ENCODE assay signal across 8 cellular contexts in the genomic region with DNA sequence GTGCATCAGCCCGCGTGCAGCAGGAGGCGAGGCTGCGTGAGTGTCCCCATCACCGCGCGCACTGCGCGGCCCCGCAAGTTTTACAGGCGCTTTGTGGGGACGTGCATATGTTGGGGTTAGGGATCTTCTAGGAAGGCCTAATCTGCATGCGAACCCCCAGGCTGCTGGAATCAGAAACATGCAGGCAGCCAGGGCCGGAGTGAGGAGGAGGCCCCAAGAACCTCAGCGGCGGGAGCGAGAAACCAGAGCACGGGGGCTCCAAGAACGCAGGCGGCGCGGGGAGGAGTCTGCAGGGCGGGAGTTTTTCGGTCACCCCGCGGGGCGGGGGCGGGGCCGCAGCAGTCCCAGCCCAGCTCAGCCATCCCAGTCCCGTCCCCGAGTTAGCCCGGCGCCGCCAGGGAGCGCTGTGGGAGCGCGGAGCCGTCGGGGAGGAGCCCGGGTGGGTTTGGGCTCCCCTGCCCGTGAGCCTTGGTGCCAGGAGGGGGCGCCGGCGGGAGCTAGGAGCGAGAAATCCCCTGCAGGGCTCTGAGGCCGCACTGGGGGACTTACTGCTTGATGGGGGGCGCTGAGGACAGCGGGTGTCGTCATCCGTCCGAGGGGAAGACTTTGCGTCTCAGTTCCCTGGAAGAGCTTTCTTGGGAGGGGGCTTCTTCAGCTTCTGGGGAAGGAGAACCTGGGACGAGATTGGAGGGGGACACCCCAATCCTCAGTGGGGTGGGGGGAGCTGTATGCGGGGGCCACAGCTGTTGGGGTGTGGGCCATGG. TPM values are rescaled to one million over a fixed set of nuclear protein-coding genes. Genes with fewer than 3 reads are reported as not detected.
DNase-seq lines count a peak whose midpoint lies in the region; ATAC-seq, FAIRE-seq and TF ChIP-seq lines count a peak whose summit lies in the region.

No MANE protein-coding gene starts in this region.

- H3K9me3 Mint-ChIP-seq in WTC11, result no peaks in the 10 kb centered on the region

- H3K27me3 Mint-ChIP-seq in WTC11 (ENCODE audit: low read depth), result peaks cover 47% of the 10 kb centered on the region

- peak; percentile 86 for ATAC-seq in HG03135 (IDR thresholded peaks at IDR 0.05; ENCODE audit: unreplicated experiment)
- peak; percentile 85 for ATAC-seq in WTC11
- no peak for ATAC-seq in GM18858 (IDR thresholded peaks at IDR 0.05; ENCODE audit: unreplicated experiment)

- no peaks in the 10 kb centered on the region for H3K36me3 Mint-ChIP-seq in WTC11

- CTCF ChIA-PET in WTC11 (lab: Charles Lee), result interaction anchor here (0.5 to 2.1 kb wide), 90 partner anchors 9 to 1257 kb away, joined by 3 to 115 read pairs (median 6); partner anchors contain the start of genes CAPS, CATSPERD, DUS3L and FUT6

- DNase-seq in NCI-H226 (peak; percentile 76), WTC11 (ENCODE audit: low spot score) (peak; percentile 99), bronchial epithelial cell (ENCODE audit: low read depth) (peak; percentile 66), kidney epithelial cell (ENCODE audit: low read depth) (no peak)
- peak; percentile 94 to 97 for DNase-seq in stimulated activated CD4-positive, alpha-beta T cell treated with anti-CD3 and anti-CD28 coated beads, Interleukin-2, amount 100 ng/mL, for 24 hours

- FAIRE-seq in bronchial epithelial cell (lab: Jason Lieb, UNC), result no peak

- POLR2A ChIA-PET in WTC11 (lab: Charles Lee), result interaction anchor here (0.6 to 1.7 kb wide), 11 partner anchors 9 to 143 kb away, joined by 3 to 22 read pairs (median 3); partner anchors contain the start of genes CATSPERD and LONP1

- TF ChIP-seq CTCF in GM12875 (IDR thresholded peaks at IDR 0.05; ENCODE audit: borderline replicate concordance, insufficient read depth, low read depth, low read length), result peak; percentile 98
- peak; percentile 86; the same call in 1 of the 2 replicates for TF ChIP-seq CTCF in WTC11 (IDR thresholded peaks at IDR 0.05)
- peak; percentile 99 for TF ChIP-seq CTCF in bronchial epithelial cell (IDR thresholded peaks at IDR 0.05; ENCODE audit: insufficient read depth, low read length, severe bottlenecking)
- peak; percentile 95 for TF ChIP-seq CTCF in kidney epithelial cell (IDR thresholded peaks at IDR 0.05; ENCODE audit: insufficient read depth, low read length, poor library complexity, severe bottlenecking)

- H3K4me1 Mint-ChIP-seq in WTC11, result peaks cover 13% of the 10 kb centered on the region

- peak overlapping the region; percentile 75 for H3K4me3 Mint-ChIP-seq in WTC11

- peaks cover 7% of the 10 kb centered on the region for H3K27me3 ChIP-seq in bronchial epithelial cell (ENCODE audit: control insufficient read depth, insufficient read depth, low read length)
- peaks cover 35% of the 10 kb centered on the region for H3K27me3 ChIP-seq in kidney epithelial cell (ENCODE audit: control insufficient read depth, insufficient read depth, low read length)

- H3K4me3 ChIP-seq in GM12875 (ENCODE audit: low read depth, low read length) (no peak overlapping the region), bronchial epithelial cell (ENCODE audit: low read depth, low read length) (peak overlapping the region; percentile 24), kidney epithelial cell (ENCODE audit: low read depth, low read length) (no peak overlapping the region)

- H3K27ac Mint-ChIP-seq in WTC11, result no peak overlapping the region

- H3K36me3 ChIP-seq in bronchial epithelial cell (ENCODE audit: control insufficient read depth, insufficient read depth, low read length) (no peaks in the 10 kb centered on the region), kidney epithelial cell (ENCODE audit: control insufficient read depth, insufficient read depth, low read length) (no peaks in the 10 kb centered on the region)

TF ChIP-seq in WTC11, 78 proteins besides CTCF, POLR2A, EP300 and RAD21 (continues in another document):
- TF ChIP-seq NFATC4 (CRISPR knock-in tag; IDR thresholded peaks at IDR 0.05), result no peak
- TF ChIP-seq ZNF512 (CRISPR knock-in tag; IDR thresholded peaks at IDR 0.05; ENCODE audit: borderline replicate concordance), result 0 out of 2 replicates have a peak, but pooled peaks have one; percentile 31
- TF ChIP-seq SMAD3 (CRISPR knock-in tag; IDR thresholded peaks at IDR 0.05; ENCODE audit: borderline replicate concordance), result peak; percentile 81; the same call in 1 of the 2 replicates
- peak; percentile 97 for TF ChIP-seq FOXP1 (CRISPR knock-in tag; IDR thresholded peaks at IDR 0.05; ENCODE audit: borderline replicate concordance)
- TF ChIP-seq, protein P1, sequence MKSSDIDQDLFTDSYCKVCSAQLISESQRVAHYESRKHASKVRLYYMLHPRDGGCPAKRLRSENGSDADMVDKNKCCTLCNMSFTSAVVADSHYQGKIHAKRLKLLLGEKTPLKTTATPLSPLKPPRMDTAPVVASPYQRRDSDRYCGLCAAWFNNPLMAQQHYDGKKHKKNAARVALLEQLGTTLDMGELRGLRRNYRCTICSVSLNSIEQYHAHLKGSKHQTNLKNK (CRISPR knock-in tag; IDR thresholded peaks at IDR 0.05), result no peak
- 0 out of 2 replicates have a peak, but pooled peaks have one; percentile 32 for TF ChIP-seq USF2 (CRISPR knock-in tag; IDR thresholded peaks at IDR 0.05)
- peak; percentile 92 for TF ChIP-seq SP1 (CRISPR knock-in tag; conservative IDR thresholded peaks at IDR 0.05)
- TF ChIP-seq TEAD1 (CRISPR knock-in tag; IDR thresholded peaks at IDR 0.05), result no peak
- no peak for TF ChIP-seq ZNF671 (CRISPR knock-in tag; IDR thresholded peaks at IDR 0.05)
- TF ChIP-seq ETV6 (CRISPR knock-in tag; IDR thresholded peaks at IDR 0.05), result peak; percentile 82
- peak; percentile 72; the same call in 1 of the 2 replicates for TF ChIP-seq E2F1 (CRISPR knock-in tag; IDR thresholded peaks at IDR 0.05)
- peak; percentile 60; the same call in 1 of the 2 replicates for TF ChIP-seq ZNF317 (CRISPR knock-in tag; IDR thresholded peaks at IDR 0.05; ENCODE audit: borderline replicate concordance, low read depth)

RNA-seq across cellular contexts. Expression of gene NRTN, which starts 0.9 kb away (rescaled TPM):
- total RNA-seq in WTC11 (2021) (4.7 to 6.1 TPM (median 4.9 TPM) in 3 replicates), bronchial epithelial cell (0.51 and 1.3 TPM in 2 replicates), kidney epithelial cell (0.14 and 1.0 TPM in 2 replicates)

RNA-seq across cellular contexts. Expression of gene DUS3L, which starts 13.0 kb away (rescaled TPM):
- total RNA-seq in WTC11 (2021) (30.6 to 39.3 TPM (median 34.6 TPM) in 3 replicates), bronchial epithelial cell (26.8 and 55.5 TPM in 2 replicates), kidney epithelial cell (43.4 and 53.0 TPM in 2 replicates)

RNA-seq across cellular contexts. Expression of gene PRR22, which starts 19.4 kb away (rescaled TPM):
- total RNA-seq in WTC11 (2021), result 2.6 to 3.3 TPM (median 3.0 TPM) in 3 replicates
- total RNA-seq in bronchial epithelial cell, result 0.26 and 0.53 TPM in 2 replicates
- 1.4 and 2.2 TPM in 2 replicates for total RNA-seq in kidney epithelial cell

RNA-seq across cellular contexts. Expression of gene FUT6, which starts 35.6 kb away (rescaled TPM):
- total RNA-seq in WTC11 (2021) (not detected in 3 replicates), bronchial epithelial cell (2.1 and 7.9 TPM in 2 replicates), kidney epithelial cell (0.82 and 0.84 TPM in 2 replicates)

RNA-seq across cellular contexts. Expression of gene FUT3, which starts 47.3 kb away (rescaled TPM):
- total RNA-seq in WTC11 (2021), result 0.23 to 0.62 TPM (median 0.48 TPM) in 3 replicates
- 16.1 and 40.8 TPM in 2 replicates for total RNA-seq in bronchial epithelial cell
- 8.8 and 9.1 TPM in 2 replicates for total RNA-seq in kidney epithelial cell
